Comparison of ENCODE assay signal across 28 cellular contexts in genomic region chr6:67336014-67336413, GRCh38.
"Had no signal": no experiment of that assay in that cellular context is flagged by ENCODE, and none has a peak within 500 bp of the region (broad histone marks: within the 10 kb centered on the region; RNA-seq: fewer than 3 reads in every experiment).

No MANE protein-coding gene starts in this region.

- H3K27ac Mint-ChIP-seq: dendritic cell treated with granulocyte-macrophage colony-stimulating factor and Interleukin-4, amounts not matched to agents 40 ng/mL and 50 ng/mL, for 4 days; endodermal cell; mesothelial cell of epicardium; naive B cell; natural killer cell treated with Interleukin-12 subunit alpha and Interleukin-12 subunit beta and Interleukin-15 and Interleukin-18, amount 100 ng/mL, for 72 hours; progenitor cell of endocrine pancreas; stimulated activated naive CD8-positive, alpha-beta T cell treated with anti-CD3 and anti-CD28 coated beads, Interleukin-15, amount 100 ng/mL, for 72 hours had no signal

- H3K36me3 Mint-ChIP-seq: mesothelial cell of epicardium, naive B cell had no signal

- FAIRE-seq: islet of Langerhans, small intestine had no signal

- H3K27me3 Mint-ChIP-seq: dendritic cell treated with granulocyte-macrophage colony-stimulating factor and Interleukin-4, amounts not matched to agents 40 ng/mL and 50 ng/mL, for 4 days; naive B cell; natural killer cell treated with Interleukin-12 subunit alpha and Interleukin-12 subunit beta and Interleukin-15 and Interleukin-18, amount 100 ng/mL, for 72 hours; progenitor cell of endocrine pancreas; stimulated activated naive CD8-positive, alpha-beta T cell treated with anti-CD3 and anti-CD28 coated beads, Interleukin-15, amount 100 ng/mL, for 72 hours had no signal

- H3K9me3 Mint-ChIP-seq: endodermal cell, neural crest cell had no signal

- H3K4me1 ChIP-seq: gastrocnemius medialis, left lung, parathyroid adenoma, right lobe of liver, suprapubic skin, vagina had no signal

- ATAC-seq: esophagus mucosa; gastrocnemius medialis; left cardiac atrium; left lung; mucosa of descending colon; natural killer cell treated with Interleukin-12 subunit alpha and Interleukin-12 subunit beta and Interleukin-15 and Interleukin-18, amount 100 ng/mL, for 72 hours; right lobe of liver; stimulated activated naive CD8-positive, alpha-beta T cell treated with anti-CD3 and anti-CD28 coated beads, Interleukin-15, amount 100 ng/mL, for 72 hours had no signal

- H3K4me3 ChIP-seq: gastrocnemius medialis, left lung, mucosa of descending colon, right lobe of liver, suprapubic skin, vagina had no signal

- H3K4me3 Mint-ChIP-seq: dendritic cell treated with granulocyte-macrophage colony-stimulating factor and Interleukin-4, amounts not matched to agents 40 ng/mL and 50 ng/mL, for 4 days; endodermal cell; mesothelial cell of epicardium; naive B cell; natural killer cell treated with Interleukin-12 subunit alpha and Interleukin-12 subunit beta and Interleukin-15 and Interleukin-18, amount 100 ng/mL, for 72 hours; neural crest cell; stimulated activated naive CD8-positive, alpha-beta T cell treated with anti-CD3 and anti-CD28 coated beads, Interleukin-15, amount 100 ng/mL, for 72 hours had no signal

- H3K9ac ChIP-seq: parathyroid adenoma had no signal

- H2AFZ ChIP-seq: parathyroid adenoma had no signal

- H3K9me3 ChIP-seq: gastrocnemius medialis, right lobe of liver, suprapubic skin, vagina had no signal

- H3K27me3 ChIP-seq: gastrocnemius medialis, left lung, right lobe of liver, suprapubic skin, vagina had no signal

- H3K79me2 ChIP-seq: parathyroid adenoma had no signal

- H3K4me1 Mint-ChIP-seq: mesothelial cell of epicardium; naive B cell; neural crest cell; stimulated activated naive CD8-positive, alpha-beta T cell treated with anti-CD3 and anti-CD28 coated beads, Interleukin-15, amount 100 ng/mL, for 72 hours had no signal

- H3K27ac ChIP-seq: epithelial cell of prostate, gastrocnemius medialis, left lung, parathyroid adenoma, right lobe of liver, suprapubic skin, vagina had no signal

- H3K36me3 ChIP-seq: gastrocnemius medialis, left lung, right lobe of liver, suprapubic skin, vagina had no signal

- DNase-seq: effector CD8-positive, alpha-beta T cell; endodermal cell; foreskin fibroblast; gastrocnemius medialis; head of caudate nucleus; left cardiac atrium; left lung; mesenchymal stem cell; mucosa of descending colon; naive B cell; right lobe of liver; small intestine; stimulated activated CD4-positive, alpha-beta T cell treated with anti-CD3 and anti-CD28 coated beads, Interleukin-15, amount 100 ng/mL, for 24 hours; stimulated activated CD4-positive, alpha-beta T cell treated with anti-CD3 and anti-CD28 coated beads, Interleukin-2, amount 100 ng/mL, for 48 hours; stimulated activated naive CD4-positive, alpha-beta T cell; stimulated activated naive CD8-positive, alpha-beta T cell treated with anti-CD3 and anti-CD28 coated beads, Interleukin-15, amount 100 ng/mL, for 72 hours; trophoblast cell had no signal
